10 cellular contexts compared by ENCODE assay signal in the genomic region with DNA sequence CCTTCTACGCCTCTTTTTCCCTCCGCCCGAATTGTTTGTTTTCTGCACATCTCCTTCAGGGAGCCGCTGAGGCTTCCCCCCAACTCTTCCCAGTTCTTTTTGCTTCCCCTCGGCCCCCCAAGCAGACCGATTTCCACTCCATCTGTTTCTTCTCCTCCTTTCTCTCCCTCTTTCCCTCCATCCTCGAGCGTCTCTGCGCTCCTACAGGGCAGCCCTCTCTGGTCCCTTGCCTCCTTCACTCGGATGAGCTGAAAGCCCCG. TPM values are rescaled to one million over a fixed set of nuclear protein-coding genes. Genes with fewer than 3 reads are reported as not detected.
DNase-seq lines count a peak whose midpoint lies in the region; ATAC-seq, FAIRE-seq and TF ChIP-seq lines count a peak whose summit lies in the region.
"Had no signal": no experiment of that assay in that cellular context is flagged by ENCODE, and none has a peak within 500 bp of the region (broad histone marks: within the 10 kb centered on the region; RNA-seq: fewer than 3 reads in every experiment).

No MANE protein-coding gene starts in this region.

- peak overlapping the region; percentile 15 for H2AFZ ChIP-seq in astrocyte (ENCODE audit: low read depth, low read length)

- H3K27ac Mint-ChIP-seq in astrocyte (ENCODE audit: unreplicated experiment), result peak overlapping the region; percentile 89
- peak overlapping the region in 4 of 6 donors; percentile 37 to 94 (median 60) for H3K27ac Mint-ChIP-seq in naive B cell

- DNase-seq in A673 (ENCODE audit: low spot score) (peak; percentile 15), HAP-1 (ENCODE audit: low spot score in 2 of 2) (no peak), astrocyte (ENCODE audit: low read depth) (no peak), naive B cell (no peak), thyroid gland (no peak), OCI-M1 (lab: John Stamatoyannopoulos, UW) (no peak), left lung (no peak)
- no peak for DNase-seq in stimulated activated CD8-positive, alpha-beta memory T cell treated with anti-CD3 and anti-CD28 coated beads, Interleukin-4, amount 100 ng/mL, for 48 hours
- DNase-seq: cortex of kidney had no signal

- TF ChIP-seq POLR2A in thyroid gland (IDR thresholded peaks at IDR 0.05), result no peak

- H3K27ac ChIP-seq in A673 (ENCODE audit: low read depth, low read length, poor library complexity, severe bottlenecking), result no peak overlapping the region
- no peak overlapping the region for H3K27ac ChIP-seq in astrocyte (ENCODE audit: low read depth, low read length)
- no peak overlapping the region for H3K27ac ChIP-seq in thyroid gland
- no peak overlapping the region for H3K27ac ChIP-seq in left lung

- H3K79me2 ChIP-seq in astrocyte (ENCODE audit: insufficient read depth, low read length), result no peaks in the 10 kb centered on the region

- H3K4me2 ChIP-seq in astrocyte (ENCODE audit: low read length), result peak overlapping the region; percentile 83

- H3K4me3 ChIP-seq in A673 (ENCODE audit: low read depth, low read length, poor library complexity, severe bottlenecking), result peak overlapping the region; percentile 34
- H3K4me3 ChIP-seq in HAP-1, result peak overlapping the region; percentile 57
- H3K4me3 ChIP-seq in astrocyte (ENCODE audit: insufficient read depth, low read depth, low read length), result no peak overlapping the region
- H3K4me3 ChIP-seq in thyroid gland (replicated peaks in 1 of 3), result no peak overlapping the region
- H3K4me3 ChIP-seq in left lung, result peak overlapping the region in 1 of 2 donors; percentile 28

- no peak for FAIRE-seq in astrocyte (lab: Jason Lieb, UNC)

- H4K20me1 ChIP-seq in astrocyte (ENCODE audit: insufficient read depth, low read length), result peaks cover 8% of the 10 kb centered on the region

- peaks cover 11% of the 10 kb centered on the region for H3K4me1 Mint-ChIP-seq in astrocyte (ENCODE audit: low read depth, unreplicated experiment)
- H3K4me1 Mint-ChIP-seq in naive B cell, result peaks cover 60 to 84% (median 82%) of the 10 kb centered on the region in 3 donors

- no peak overlapping the region for H3K9ac ChIP-seq in astrocyte (ENCODE audit: low read length)

- H3K4me3 Mint-ChIP-seq in astrocyte (ENCODE audit: unreplicated experiment) (peak overlapping the region; percentile 60), naive B cell (peak overlapping the region; percentile 72 to 93 (median 88))

- H3K27me3 ChIP-seq in A673 (replicated peaks; ENCODE audit: insufficient read depth, low read depth, low read length, poor library complexity) (peaks cover 99% of the 10 kb centered on the region), HAP-1 (ENCODE audit: low read depth) (no peaks in the 10 kb centered on the region), astrocyte (ENCODE audit: insufficient read depth, low read length) (peaks cover 99% of the 10 kb centered on the region), thyroid gland (peaks cover 81% of the 10 kb centered on the region), left lung (peaks cover 99 to 100% of the 10 kb centered on the region in 2 donors)

- TF ChIP-seq CTCF in A673 (conservative IDR thresholded peaks at IDR 0.05; ENCODE audit: low read depth, low read length) (no peak), astrocyte (IDR thresholded peaks at IDR 0.05; ENCODE audit: insufficient read depth, low read depth, low read length) (no peak), thyroid gland (IDR thresholded peaks at IDR 0.05) (no peak), left lung (IDR thresholded peaks at IDR 0.05) (no peak)

- CTCF ChIA-PET in A673 (lab: Charles Lee), result no interaction called here

- H3K9me3 Mint-ChIP-seq in astrocyte (ENCODE audit: unreplicated experiment) (peaks cover 28% of the 10 kb centered on the region), naive B cell (peaks cover 0 to 7% (median 2%) of the 10 kb centered on the region in 7 donors)

- H3K36me3 Mint-ChIP-seq in astrocyte (ENCODE audit: low read depth, unreplicated experiment), result peaks cover 7% of the 10 kb centered on the region
- H3K36me3 Mint-ChIP-seq in naive B cell, result peaks cover 0 to 4% of the 10 kb centered on the region in 2 donors

- ATAC-seq in naive B cell (ENCODE audit: low read depth in 2 of 2), result peak in 1 of 2 donors; percentile 16
- ATAC-seq in left lung, result no peak

- H3K36me3 ChIP-seq in A673 (ENCODE audit: insufficient read depth, low read length, poor library complexity, severe bottlenecking) (no peaks in the 10 kb centered on the region), HAP-1 (replicated peaks) (peaks cover 12% of the 10 kb centered on the region), astrocyte (ENCODE audit: insufficient read depth, low read length) (no peaks in the 10 kb centered on the region), thyroid gland (no peaks in the 10 kb centered on the region), left lung (no peaks in the 10 kb centered on the region)

- POLR2A ChIA-PET in A673 (lab: Charles Lee; ENCODE audit: low non-redundant PET), result interaction anchor here (0.6 kb wide), 1 partner anchor 41 kb away, joined by 4 read pairs; no protein-coding TSS in a partner anchor

- intact Hi-C loops in A673 (cut with micrococcal nuclease; ENCODE audit: unreplicated experiment), result loop anchor here (2.0 to 10.0 kb wide), 3 partner anchors 437 to 770 kb away; no protein-coding TSS in a partner anchor
- intact Hi-C loops in thyroid gland (cut with DNase I), result no loop called here
- intact Hi-C loops in left lung (cut with DNase I), result no loop called here

- H3K4me1 ChIP-seq in A673 (ENCODE audit: insufficient read depth, low read length, poor library complexity, severe bottlenecking) (peaks cover 18% of the 10 kb centered on the region), HAP-1 (peaks cover 21% of the 10 kb centered on the region), astrocyte (ENCODE audit: insufficient read depth, low read length) (peaks cover 6% of the 10 kb centered on the region), thyroid gland (peaks cover 28 to 47% of the 10 kb centered on the region in 2 donors), left lung (peaks cover 22 to 73% of the 10 kb centered on the region in 2 donors)

- in situ Hi-C loops in HAP-1 (cut with MboI; ENCODE audit: low sequenced_read_pairs), result loop anchor here (10.0 kb wide), 1 partner anchor 393 kb away; no protein-coding TSS in a partner anchor

- H3K9me3 ChIP-seq in A673 (ENCODE audit: low read depth, low read length, poor library complexity, severe bottlenecking) (no peaks in the 10 kb centered on the region), HAP-1 (no peaks in the 10 kb centered on the region), astrocyte (ENCODE audit: insufficient read depth, low read depth, low read length) (no peaks in the 10 kb centered on the region), thyroid gland (no peaks in the 10 kb centered on the region), left lung (no peaks in the 10 kb centered on the region)

- H3K27me3 Mint-ChIP-seq in astrocyte (ENCODE audit: low read depth, unreplicated experiment), result peaks cover 97% of the 10 kb centered on the region
- H3K27me3 Mint-ChIP-seq in naive B cell, result peaks cover 97 to 98% (median 97%) of the 10 kb centered on the region in 3 donors

- BruUV-seq in A673 (replicated peaks; lab: Mats Ljungman, UMichigan), result no TSS peak

- WGBS in thyroid gland, 2 donors, result 11 to 12% methylated on average over 11 of the region's 11 CpGs

RNA-seq across cellular contexts. Expression of a gene that starts 0.3 kb away (rescaled TPM):
- not detected in 2 replicates for total RNA-seq in A673 (2021)
- total RNA-seq in astrocyte, result not detected in 2 replicates
- polyA plus RNA-seq in naive B cell (ENCODE audit: low read depth in 6 of 6), result not detected
- not detected for total RNA-seq in thyroid gland
- 1 to 10 TPM in 1 of 2 donors, not detected in 1; 1.4 TPM for total RNA-seq in left lung
- total RNA-seq: G401 had no signal

RNA-seq across cellular contexts. Expression of a gene that starts 15.1 kb away (rescaled TPM):
- total RNA-seq in A673 (2021) (1.4 TPM in 1 of 2 replicates, not detected in the other), astrocyte (6.8 and 7.9 TPM in 2 replicates), thyroid gland (10 to 100 TPM in 2 of 4 donors, 1 to 10 TPM in 1, not detected in 1; 7.1 to 11.6 (median 10.7) TPM), left lung (1 to 10 TPM; 5.1 to 8.9 TPM)
- not detected for polyA plus RNA-seq in naive B cell (ENCODE audit: low read depth in 6 of 6)

Comparison
In these comparisons a context has a peak if more than half of its experiments do, and no peak if none do; other contexts are left out.
1. H3K4me3 ChIP-seq: peak in A673 (single experiment) and HAP-1 (single experiment); none in astrocyte (single experiment) and thyroid gland (0 of 3).